In genomic region chr9:97848237-97848581, GRCh38 we compare ENCODE assay signal across 14 cellular contexts. TPM values are rescaled to one million over a fixed set of nuclear protein-coding genes. Genes with fewer than 3 reads are reported as not detected.
A peak's percentile ranks its signal among the peaks of the same experiment; 100 is the strongest.
DNase-seq lines count a peak whose midpoint lies in the region; ATAC-seq, FAIRE-seq and TF ChIP-seq lines count a peak whose summit lies in the region.
"Had no signal": no experiment of that assay in that cellular context is flagged by ENCODE, and none has a peak within 500 bp of the region (broad histone marks: within the 10 kb centered on the region; RNA-seq: fewer than 3 reads in every experiment).

No MANE protein-coding gene starts in this region.

- H3K27me3 ChIP-seq in Peyer's patch (peaks cover 0 to 45% of the 10 kb centered on the region in 2 donors), foreskin keratinocyte (peaks cover 97% of the 10 kb centered on the region), skeletal muscle tissue (ENCODE audit: control insufficient read depth in 3 of 3, insufficient read depth in 3 of 3, low read length in 3 of 3) (peaks cover 78 to 82% (median 80%) of the 10 kb centered on the region in 3 donors), breast epithelium (peaks cover 9 to 79% of the 10 kb centered on the region in 2 donors)
- H3K27me3 ChIP-seq: testis had no signal

- H3K4me3 ChIP-seq in Peyer's patch = peak overlapping the region in 3 of 4 donors; percentile 23 to 32 (median 26)
- peak overlapping the region in 2 of 3 donors; percentile 42 to 52 for H3K4me3 ChIP-seq in skeletal muscle tissue (ENCODE audit: low read length in 3 of 3)
- peak overlapping the region in 1 of 3 donors; percentile 51 for H3K4me3 ChIP-seq in breast epithelium
- H3K4me3 ChIP-seq: colonic mucosa, K562 had no signal

- H3K9ac ChIP-seq in skeletal muscle tissue (ENCODE audit: low read depth in 1 of 3, low read length in 3 of 3) = no peak overlapping the region

- TF ChIP-seq POLR2A in Peyer's patch (IDR thresholded peaks at IDR 0.05) = no peak
- TF ChIP-seq POLR2A in breast epithelium (IDR thresholded peaks at IDR 0.05) = no peak

- H3K4me1 ChIP-seq in Peyer's patch = peaks cover 0 to 29% (median 3%) of the 10 kb centered on the region in 4 donors
- H3K4me1 ChIP-seq in foreskin keratinocyte = no peaks in the 10 kb centered on the region
- H3K4me1 ChIP-seq in skeletal muscle tissue (ENCODE audit: control insufficient read depth in 3 of 3, insufficient read depth in 3 of 3, low read length in 3 of 3) = peaks cover 12 to 19% (median 17%) of the 10 kb centered on the region in 3 donors
- H3K4me1 ChIP-seq in breast epithelium = peaks cover 0 to 2% of the 10 kb centered on the region in 2 donors
- H3K4me1 ChIP-seq: colonic mucosa had no signal

- POLR2A ChIA-PET in HEK293T (lab: Yijun Ruan, JAX) = no interaction called here

- DNase-seq in DMS 273 (lab: John Stamatoyannopoulos, UW; ENCODE audit: unreplicated experiment) (peak; percentile 53), DMS 273 treated with DMSO at 0.1 percent for 48 hours (lab: John Stamatoyannopoulos, UW) (no peak), Peyer's patch (no peak), foreskin keratinocyte (no peak), breast epithelium (ENCODE audit: low spot score in 2 of 2) (no peak), HEK293T (ENCODE audit: extremely low spot score) (no peak), RCC 7860 (ENCODE audit: low spot score) (no peak)
- DNase-seq: colonic mucosa, DND-41, testis had no signal

- no peaks in the 10 kb centered on the region for H3K36me3 ChIP-seq in Peyer's patch
- H3K36me3 ChIP-seq in skeletal muscle tissue (ENCODE audit: control insufficient read depth in 3 of 3, insufficient read depth in 3 of 3, low read length in 3 of 3) = no peaks in the 10 kb centered on the region
- H3K36me3 ChIP-seq in breast epithelium = no peaks in the 10 kb centered on the region
- H3K36me3 ChIP-seq: colonic mucosa had no signal

- ATAC-seq in foreskin keratinocyte = peak; percentile 26
- ATAC-seq: K562 had no signal

- FAIRE-seq in RCC 7860 (lab: Jason Lieb, UNC) = no peak
- FAIRE-seq: K562 had no signal

- H3K27ac ChIP-seq in Peyer's patch = no peak overlapping the region
- no peak overlapping the region for H3K27ac ChIP-seq in foreskin keratinocyte
- no peak overlapping the region for H3K27ac ChIP-seq in skeletal muscle tissue (ENCODE audit: low read depth, low read length)
- H3K27ac ChIP-seq in breast epithelium = no peak overlapping the region
- H3K27ac ChIP-seq: 22Rv1, colonic mucosa, RWPE1, testis had no signal

- CTCF ChIA-PET in HEK293T (lab: Yijun Ruan, JAX) = no interaction called here

- peaks cover 0 to 3% (median 0%) of the 10 kb centered on the region in 4 donors for H3K9me3 ChIP-seq in Peyer's patch
- no peaks in the 10 kb centered on the region for H3K9me3 ChIP-seq in skeletal muscle tissue (ENCODE audit: control insufficient read depth in 3 of 3, low read length in 3 of 3)
- H3K9me3 ChIP-seq in breast epithelium = no peaks in the 10 kb centered on the region
- H3K9me3 ChIP-seq: colonic mucosa, testis had no signal

- intact Hi-C loops in breast epithelium (cut with DNase I; ENCODE audit: low total_unique reads) = no loop called here

- TF ChIP-seq CTCF in Peyer's patch (IDR thresholded peaks at IDR 0.05) (no peak), foreskin keratinocyte (conservative IDR thresholded peaks at IDR 0.05) (no peak), breast epithelium (IDR thresholded peaks at IDR 0.05) (no peak)

TF ChIP-seq in HEK293T, 16 proteins besides CTCF, POLR2A, EP300 and RAD21:
- TF ChIP-seq ZNF384 (IDR thresholded peaks at IDR 0.05) = no peak
- no peak for TF ChIP-seq PKNOX1 (IDR thresholded peaks at IDR 0.05)
- no peak for TF ChIP-seq BHLHE40 (IDR thresholded peaks at IDR 0.05; ENCODE audit: borderline replicate concordance)
- TF ChIP-seq NFRKB (IDR thresholded peaks at IDR 0.05) = no peak
- no peak for TF ChIP-seq FOXA1 (IDR thresholded peaks at IDR 0.05)
- no peak for TF ChIP-seq HDGF (IDR thresholded peaks at IDR 0.05; ENCODE audit: borderline replicate concordance)
- TF ChIP-seq CTBP1 (IDR thresholded peaks at IDR 0.05; ENCODE audit: borderline replicate concordance) = no peak
- no peak for TF ChIP-seq SUZ12 (IDR thresholded peaks at IDR 0.05)
- TF ChIP-seq LEF1 (IDR thresholded peaks at IDR 0.05; ENCODE audit: borderline replicate concordance) = no peak
- no peak for TF ChIP-seq L3MBTL2 (conservative IDR thresholded peaks at IDR 0.05)
- TF ChIP-seq FOXK2 (IDR thresholded peaks at IDR 0.05) = no peak
- no peak for TF ChIP-seq ELF4 (IDR thresholded peaks at IDR 0.05)
- no peak for TF ChIP-seq FOXM1 (IDR thresholded peaks at IDR 0.05; ENCODE audit: borderline replicate concordance)
TF ChIP-seq in HEK293T: peak in this region for 0.

RNA-seq across cellular contexts. Expression of gene FOXE1, which starts 4.8 kb away (rescaled TPM):
- total RNA-seq in Peyer's patch = not detected
- total RNA-seq in foreskin keratinocyte = 0.17 and 0.32 TPM in 2 replicates
- polyA plus RNA-seq in foreskin keratinocyte = 0.09 and 0.30 TPM in 2 replicates
- total RNA-seq in skeletal muscle tissue = not detected
- not detected for total RNA-seq in breast epithelium
- total RNA-seq: colonic mucosa, K562 had no signal
- polyA plus RNA-seq: K562 had no signal
